8 cellular contexts compared by ENCODE assay signal in the genomic region with DNA sequence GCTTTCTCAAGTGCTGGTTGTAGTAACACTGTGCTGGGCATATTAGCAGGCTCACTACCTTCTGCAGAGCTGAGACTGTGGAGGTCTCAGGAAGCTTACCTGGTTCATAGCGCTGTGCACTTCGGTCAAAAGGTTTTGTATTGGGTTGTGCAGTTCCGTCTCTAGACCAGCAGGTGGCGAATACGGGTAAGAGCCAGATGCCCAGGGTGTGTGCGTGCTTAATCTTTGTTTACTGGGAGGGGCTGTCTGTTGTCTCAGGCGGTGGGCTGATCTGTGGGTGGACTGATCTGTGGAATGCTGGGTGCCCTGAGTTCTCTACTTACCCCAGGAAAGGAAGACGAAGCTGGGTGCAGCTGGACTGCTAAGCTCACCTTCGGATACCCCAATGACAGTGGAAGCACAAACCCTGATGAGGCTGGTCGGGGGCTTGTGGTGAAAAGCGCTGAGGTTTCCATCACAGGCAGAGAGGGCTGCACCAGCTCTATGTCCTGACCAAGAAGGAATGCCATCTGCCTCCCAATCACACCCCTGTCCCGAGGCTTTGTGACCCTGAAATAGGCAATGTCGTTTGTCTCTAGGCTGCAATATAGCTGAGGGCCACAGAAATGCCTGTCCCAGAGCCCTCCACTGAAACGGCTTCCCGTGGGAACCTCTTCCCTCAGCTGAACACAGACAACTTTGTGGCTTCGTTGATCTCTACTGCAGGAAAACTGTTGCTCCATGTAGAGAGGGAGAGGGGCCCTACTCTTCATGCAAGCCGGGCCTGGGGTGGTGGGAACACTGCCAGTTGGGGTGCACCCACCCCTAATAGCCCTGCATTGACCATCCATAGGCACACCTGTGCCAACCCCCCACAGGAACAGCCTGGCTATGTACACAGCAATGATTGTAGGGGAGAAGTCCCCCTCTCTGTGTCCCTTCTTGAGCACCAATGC. TPM values are rescaled to one million over a fixed set of nuclear protein-coding genes. Genes with fewer than 3 reads are reported as not detected.
DNase-seq lines count a peak whose midpoint lies in the region; ATAC-seq, FAIRE-seq and TF ChIP-seq lines count a peak whose summit lies in the region.

No MANE protein-coding gene starts in this region.

- H3K9me3 ChIP-seq in HEK293 (ENCODE audit: control insufficient read depth, insufficient read depth, low read depth, low read length) = no peaks in the 10 kb centered on the region
- H3K9me3 ChIP-seq in right atrium auricular region = peaks cover 0 to 6% of the 10 kb centered on the region in 2 donors
- no peaks in the 10 kb centered on the region for H3K9me3 ChIP-seq in aorta (ENCODE audit: control insufficient read depth, low read length)

- H3K36me3 Mint-ChIP-seq in T-cell = peaks cover 3% of the 10 kb centered on the region

- peak; percentile 94 to 99 (median 96) for ATAC-seq in T-cell (replicated peaks in 1 of 4)
- peak; percentile 88 for ATAC-seq in aorta (ENCODE audit: low FRiP score)

- TF ChIP-seq CTCF in HEK293 (tag by site-specific recombination; IDR thresholded peaks at IDR 0.05) (peak; percentile 84), right atrium auricular region (IDR thresholded peaks at IDR 0.05) (peak; percentile 86 to 95)

- peaks cover 8 to 10% (median 8%) of the 10 kb centered on the region in 3 donors for H3K4me1 Mint-ChIP-seq in T-cell

- H3K36me3 ChIP-seq in HEK293 (ENCODE audit: control insufficient read depth in 2 of 2, insufficient read depth in 1 of 2, low read length in 2 of 2) (no peaks in the 10 kb centered on the region), right atrium auricular region (no peaks in the 10 kb centered on the region), aorta (ENCODE audit: control insufficient read depth in 1 of 2, insufficient read depth in 2 of 2, low read length in 1 of 2) (no peaks in the 10 kb centered on the region)

- H3K4me1 ChIP-seq in HEK293 (ENCODE audit: control insufficient read depth, insufficient read depth, low read length) (no peaks in the 10 kb centered on the region), right atrium auricular region (peaks cover 0 to 11% of the 10 kb centered on the region in 2 donors), aorta (ENCODE audit: control insufficient read depth in 1 of 2, insufficient read depth in 2 of 2, low read length in 2 of 2) (no peaks in the 10 kb centered on the region)

- H3K27ac ChIP-seq in HEK293 (ENCODE audit: extremely low read depth, low read depth, low read length) (no peak overlapping the region), right atrium auricular region (no peak overlapping the region), aorta (ENCODE audit: low read depth in 1 of 2, low read length in 2 of 2) (no peak overlapping the region)

- WGBS in aorta, 2 donors = 31 to 33% methylated on average over 17 of the region's 17 CpGs

- peaks cover 0 to 3% (median 2%) of the 10 kb centered on the region in 3 donors for H3K9me3 Mint-ChIP-seq in T-cell

- peak; percentile 51 for FAIRE-seq in G401.6 (lab: Jason Lieb, UNC)

- no peak overlapping the region for H3K4me3 Mint-ChIP-seq in T-cell

- H3K4me3 ChIP-seq in HEK293 (ENCODE audit: low read depth, low read length) = no peak overlapping the region
- H3K4me3 ChIP-seq in right atrium auricular region = peak overlapping the region; percentile 4 to 17
- H3K4me3 ChIP-seq in aorta (ENCODE audit: low read length in 2 of 2) = no peak overlapping the region

- DNase-seq in NCI-H1436 (lab: John Stamatoyannopoulos, UW) (peak; percentile 84), T-cell (peak; percentile 47 to 76 (median 62)), amniotic epithelial cell (ENCODE audit: low read depth) (peak; percentile 62), right atrium auricular region (ENCODE audit: low spot score) (peak; percentile 79), renal cortical epithelial cell (ENCODE audit: low read depth) (peak; percentile 67), aorta (peak; percentile 73 to 80)

- H3K27ac Mint-ChIP-seq in T-cell = peak overlapping the region in 1 of 2 donors; percentile 29

- intact Hi-C loops in aorta (cut with DNase I) = loop anchor here (2.0 to 10.0 kb wide), 2 partner anchors 282 to 286 kb away; a partner anchor contains a TSS

- POLR2A ChIA-PET in HEK293 (lab: Yijun Ruan, JAX) = interaction anchor here (0.9 to 1.0 kb wide), 2 partner anchors 45 to 281 kb away, joined by 4 read pairs; a partner anchor contains a TSS
- POLR2A ChIA-PET in T-cell (lab: Charles Lee) = no interaction called here

- H3K27me3 Mint-ChIP-seq in T-cell = peaks cover 0 to 2% of the 10 kb centered on the region in 2 donors

- H3K27me3 ChIP-seq in right atrium auricular region (no peaks in the 10 kb centered on the region), aorta (ENCODE audit: control insufficient read depth in 1 of 2, insufficient read depth in 2 of 2, low read length in 1 of 2) (no peaks in the 10 kb centered on the region)

- CTCF ChIA-PET in HEK293 (lab: Yijun Ruan, JAX) = interaction anchor here (0.6 to 1.9 kb wide), 36 partner anchors 10 to 1323 kb away, joined by 3 to 15 read pairs (median 3); no protein-coding TSS in a partner anchor
- CTCF ChIA-PET in T-cell (lab: Charles Lee) = interaction anchor here (0.5 to 2.3 kb wide), 21 partner anchors 9 to 1654 kb away, joined by 3 to 20 read pairs (median 3); a partner anchor contains a TSS

TF ChIP-seq in HEK293, 187 proteins besides CTCF, POLR2A, EP300 and RAD21 (continues in another document):
- TF ChIP-seq ZFHX2 (tag by site-specific recombination; conservative IDR thresholded peaks at IDR 0.05) (peak; percentile 80), ZXDB (tag by site-specific recombination; IDR thresholded peaks at IDR 0.05) (0 out of 2 replicates have a peak, but pooled peaks have one; percentile 19), ZNF654 (tag by site-specific recombination; IDR thresholded peaks at IDR 0.05; ENCODE audit: low read depth) (peak; percentile 79), KLF7 (tag by site-specific recombination; IDR thresholded peaks at IDR 0.05; ENCODE audit: borderline replicate concordance) (0 out of 2 replicates have a peak, but pooled peaks have one; percentile 51), KLF1 (tag by site-specific recombination; IDR thresholded peaks at IDR 0.05) (peak; percentile 80)
- TF ChIP-seq, protein P1, sequence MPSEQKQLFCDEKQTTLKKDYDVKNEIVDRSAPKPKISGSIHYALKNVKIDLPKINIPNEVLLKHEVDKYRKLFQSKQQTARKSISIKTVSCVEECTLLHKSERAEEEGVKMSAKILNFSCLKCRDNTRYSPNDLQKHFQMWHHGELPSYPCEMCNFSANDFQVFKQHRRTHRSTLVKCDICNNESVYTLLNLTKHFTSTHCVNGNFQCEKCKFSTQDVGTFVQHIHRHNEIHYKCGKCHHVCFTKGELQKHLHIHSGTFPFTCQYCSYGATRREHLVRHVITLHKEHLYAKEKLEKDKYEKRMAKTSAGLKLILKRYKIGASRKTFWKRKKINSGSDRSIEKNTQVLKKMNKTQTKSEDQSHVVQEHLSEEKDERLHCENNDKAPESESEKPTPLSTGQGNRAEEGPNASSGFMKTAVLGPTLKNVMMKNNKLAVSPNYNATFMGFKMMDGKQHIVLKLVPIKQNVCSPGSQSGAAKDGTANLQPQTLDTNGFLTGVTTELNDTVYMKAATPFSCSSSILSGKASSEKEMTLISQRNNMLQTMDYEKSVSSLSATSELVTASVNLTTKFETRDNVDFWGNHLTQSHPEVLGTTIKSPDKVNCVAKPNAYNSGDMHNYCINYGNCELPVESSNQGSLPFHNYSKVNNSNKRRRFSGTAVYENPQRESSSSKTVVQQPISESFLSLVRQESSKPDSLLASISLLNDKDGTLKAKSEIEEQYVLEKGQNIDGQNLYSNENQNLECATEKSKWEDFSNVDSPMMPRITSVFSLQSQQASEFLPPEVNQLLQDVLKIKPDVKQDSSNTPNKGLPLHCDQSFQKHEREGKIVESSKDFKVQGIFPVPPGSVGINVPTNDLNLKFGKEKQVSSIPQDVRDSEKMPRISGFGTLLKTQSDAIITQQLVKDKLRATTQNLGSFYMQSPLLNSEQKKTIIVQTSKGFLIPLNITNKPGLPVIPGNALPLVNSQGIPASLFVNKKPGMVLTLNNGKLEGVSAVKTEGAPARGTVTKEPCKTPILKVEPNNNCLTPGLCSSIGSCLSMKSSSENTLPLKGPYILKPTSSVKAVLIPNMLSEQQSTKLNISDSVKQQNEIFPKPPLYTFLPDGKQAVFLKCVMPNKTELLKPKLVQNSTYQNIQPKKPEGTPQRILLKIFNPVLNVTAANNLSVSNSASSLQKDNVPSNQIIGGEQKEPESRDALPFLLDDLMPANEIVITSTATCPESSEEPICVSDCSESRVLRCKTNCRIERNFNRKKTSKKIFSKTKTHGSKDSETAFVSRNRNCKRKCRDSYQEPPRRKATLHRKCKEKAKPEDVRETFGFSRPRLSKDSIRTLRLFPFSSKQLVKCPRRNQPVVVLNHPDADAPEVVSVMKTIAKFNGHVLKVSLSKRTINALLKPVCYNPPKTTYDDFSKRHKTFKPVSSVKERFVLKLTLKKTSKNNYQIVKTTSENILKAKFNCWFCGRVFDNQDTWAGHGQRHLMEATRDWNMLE (tag by site-specific recombination; conservative IDR thresholded peaks at IDR 0.05; ENCODE audit: low read depth) = no peak

RNA-seq across cellular contexts. Expression of a gene that starts 45.9 kb away (rescaled TPM):
- total RNA-seq in T-cell = 10 to 100 TPM; 23.6 to 44.0 (median 28.4) TPM
- total RNA-seq in right atrium auricular region = 1 to 10 TPM; 3.3 to 5.2 TPM
- 1.9 and 11.1 TPM in 2 replicates for total RNA-seq in renal cortical epithelial cell
- total RNA-seq in aorta = 1 to 10 TPM; 4.3 to 8.4 TPM
- 1 to 10 TPM; 2.5 TPM for polyA plus RNA-seq in aorta

Comparison
In these comparisons a context has a peak if more than half of its experiments do, and no peak if none do; other contexts are left out.
1. H3K4me3 ChIP-seq: peak in right atrium auricular region (2 of 2); none in HEK293 (single experiment) and aorta (0 of 2).
2. Peak in every context shown above with its lines, with median percentiles within 50 percentile points of each other: DNase-seq.